13 cellular contexts compared by ENCODE assay signal in genomic region chr13:45196622-45197021, GRCh38. TPM values are rescaled to one million over a fixed set of nuclear protein-coding genes. Genes with fewer than 3 reads are reported as not detected.
DNase-seq lines count a peak whose midpoint lies in the region; ATAC-seq and TF ChIP-seq lines count a peak whose summit lies in the region.
"Had no signal": no experiment of that assay in that cellular context is flagged by ENCODE, and none has a peak within 500 bp of the region (broad histone marks: within the 10 kb centered on the region; RNA-seq: fewer than 3 reads in every experiment).

No MANE protein-coding gene starts in this region.

- DNase-seq in AG10803 (ENCODE audit: low read depth) (peak; percentile 36), RWPE2 (ENCODE audit: low spot score) (no peak), glomerular visceral epithelial cell (ENCODE audit: extremely low spot score) (peak; percentile 79), islet precursor cell (no peak), PC-9 (no peak), GOT3 (lab: John Stamatoyannopoulos, UW) (no peak)
- DNase-seq: activated CD4-positive, alpha-beta memory T cell treated with anti-CD3 and anti-CD28 coated beads, Interleukin-2, amount 10 ng/mL, durations not matched to agents 7 days and 5 days; NCI-H446; upper lobe of right lung had no signal

- CTCF ChIA-PET in PC-9 (lab: Charles Lee): no interaction called here

- H3K4me1 ChIP-seq in RWPE2 (ENCODE audit: insufficient read depth, poor library complexity, severe bottlenecking) (peaks cover 43% of the 10 kb centered on the region), PC-9 (replicated peaks; ENCODE audit: insufficient read depth) (peaks cover 20% of the 10 kb centered on the region)

- H3K27ac ChIP-seq in RWPE2 (ENCODE audit: poor library complexity, severe bottlenecking) (peak overlapping the region; percentile 64), PC-9 (no peak overlapping the region)
- H3K27ac ChIP-seq: BLaER1 treated with 17β-estradiol and CSF1 and Interleukin-3, amounts not matched to agents 10 nM and 100 nM; upper lobe of right lung had no signal

- BruUV-seq in PC-9 (replicated peaks; lab: Mats Ljungman, UMichigan): no TSS peak

- H3K4me2 ChIP-seq in PC-9: no peak overlapping the region

- H3K79me2 ChIP-seq in PC-9 (ENCODE audit: low read depth): peaks cover 14% of the 10 kb centered on the region

- no peaks in the 10 kb centered on the region for H4K20me1 ChIP-seq in PC-9 (ENCODE audit: insufficient read depth)

- H3K4me3 ChIP-seq in AG10803 (ENCODE audit: low read length) (no peak overlapping the region), RWPE2 (ENCODE audit: severe bottlenecking) (no peak overlapping the region), PC-9 (no peak overlapping the region)
- H3K4me3 ChIP-seq: BLaER1 treated with 17β-estradiol and CSF1 and Interleukin-3, amounts not matched to agents 10 nM and 100 nM; SJSA1; upper lobe of right lung had no signal

- no peaks in the 10 kb centered on the region; the same call in 1 of the 2 replicates for H3F3A ChIP-seq in PC-9 (ENCODE audit: insufficient read depth, low read depth)

- H3K27me3 ChIP-seq in RWPE2 (ENCODE audit: insufficient read depth, poor library complexity, severe bottlenecking): no peaks in the 10 kb centered on the region
- no peaks in the 10 kb centered on the region for H3K27me3 ChIP-seq in PC-9 (ENCODE audit: insufficient read depth, low read depth)
- H3K27me3 ChIP-seq: BLaER1 treated with 17β-estradiol and CSF1 and Interleukin-3, amounts not matched to agents 10 nM and 100 nM; SJSA1; upper lobe of right lung had no signal

- H3K9me3 ChIP-seq in RWPE2 (ENCODE audit: severe bottlenecking) (no peaks in the 10 kb centered on the region), PC-9 (ENCODE audit: insufficient read depth, low read depth) (no peaks in the 10 kb centered on the region)
- H3K9me3 ChIP-seq: BLaER1 treated with 17β-estradiol and CSF1 and Interleukin-3, amounts not matched to agents 10 nM and 100 nM; SJSA1; upper lobe of right lung had no signal

- POLR2A ChIA-PET in PC-9 (lab: Charles Lee; ENCODE audit: unreplicated experiment): no interaction called here

- ATAC-seq in GM21717 (IDR thresholded peaks at IDR 0.05; ENCODE audit: unreplicated experiment) (peak; percentile 61), RWPE2 (ENCODE audit: low read depth) (peak; percentile 91), HG02981 (IDR thresholded peaks at IDR 0.05; ENCODE audit: unreplicated experiment) (no peak)
- ATAC-seq: upper lobe of right lung had no signal

- H3K36me3 ChIP-seq in RWPE2 (ENCODE audit: low read depth): no peaks in the 10 kb centered on the region
- peaks cover 12% of the 10 kb centered on the region; the same call in 1 of the 2 replicates for H3K36me3 ChIP-seq in PC-9 (ENCODE audit: low read depth)
- H3K36me3 ChIP-seq: SJSA1, upper lobe of right lung had no signal

- H3K9me2 ChIP-seq in PC-9 (ENCODE audit: insufficient read depth): no peaks in the 10 kb centered on the region

- intact Hi-C loops in PC-9 (cut with micrococcal nuclease; ENCODE audit: unreplicated experiment): no loop called here

- TF ChIP-seq CTCF in AG10803 (conservative IDR thresholded peaks at IDR 0.05; ENCODE audit: low read length) (no peak), RWPE2 (IDR thresholded peaks at IDR 0.05; ENCODE audit: poor library complexity, severe bottlenecking) (no peak), PC-9 (conservative IDR thresholded peaks at IDR 0.05) (no peak)

- H2AFZ ChIP-seq in PC-9: no peak overlapping the region

RNA-seq across cellular contexts. Expression of gene KCTD4, which starts 4.2 kb away (rescaled TPM):
- total RNA-seq in PC-9 (2021): not detected in 2 replicates
- total RNA-seq: activated CD4-positive, alpha-beta memory T cell treated with anti-CD3 and anti-CD28 coated beads, Interleukin-2, amount 10 ng/mL, durations not matched to agents 7 days and 5 days; upper lobe of right lung had no signal

Comparison
In these comparisons a context has a peak if more than half of its experiments do, and no peak if none do; other contexts are left out.
1. DNase-seq: peak in AG10803 (single experiment) and glomerular visceral epithelial cell (single experiment); none in RWPE2 (single experiment), islet precursor cell (single experiment), PC-9 (0 of 2) and GOT3 (single experiment).